Comparison of ENCODE assay signal across 1 cellular context in the genomic region with DNA sequence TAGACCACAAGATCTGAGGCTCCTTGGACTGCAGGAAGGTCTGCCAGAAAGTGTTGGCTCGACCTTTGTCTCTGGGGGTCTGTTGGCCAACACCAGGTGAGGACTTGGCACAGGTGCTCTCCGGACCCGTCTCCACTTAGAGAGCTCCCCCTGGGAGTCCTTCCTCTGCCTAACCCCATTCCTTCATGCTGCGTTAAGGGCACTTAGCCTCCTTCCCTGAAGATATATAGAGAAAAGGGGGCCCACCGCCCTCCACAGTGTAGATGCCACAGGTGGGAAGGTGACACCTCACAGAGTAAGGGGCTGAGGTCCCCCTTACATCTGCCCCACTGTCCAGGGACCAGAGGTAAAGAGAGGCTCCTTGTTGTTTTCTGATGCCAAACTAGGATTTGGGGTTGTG.
TF ChIP-seq lines count a peak whose summit lies in the region.

No MANE protein-coding gene starts in this region.

TF ChIP-seq in IMR-90, 13 proteins besides CTCF, POLR2A, EP300 and RAD21 (continued from another document):
- TF ChIP-seq RCOR1 (IDR thresholded peaks at IDR 0.05; ENCODE audit: insufficient replicate concordance, low read length) (no peak), CHD1 (IDR thresholded peaks at IDR 0.05; ENCODE audit: low read depth, low read length) (no peak), MAZ (IDR thresholded peaks at IDR 0.05; ENCODE audit: borderline replicate concordance, low read depth, low read length) (no peak), FOS (IDR thresholded peaks at IDR 0.05; ENCODE audit: low read depth, low read length) (no peak), NFE2L2 (IDR thresholded peaks at IDR 0.05; ENCODE audit: low read depth, low read length) (no peak), MXI1 (IDR thresholded peaks at IDR 0.05; ENCODE audit: borderline replicate concordance, low read depth, low read length) (no peak), MAFK (IDR thresholded peaks at IDR 0.05; ENCODE audit: low read depth, low read length) (no peak), CEBPB (IDR thresholded peaks at IDR 0.05; ENCODE audit: low read depth, low read length) (no peak), SMC3 (IDR thresholded peaks at IDR 0.05; ENCODE audit: low read depth, low read length) (no peak)
- TF ChIP-seq, protein P1, sequence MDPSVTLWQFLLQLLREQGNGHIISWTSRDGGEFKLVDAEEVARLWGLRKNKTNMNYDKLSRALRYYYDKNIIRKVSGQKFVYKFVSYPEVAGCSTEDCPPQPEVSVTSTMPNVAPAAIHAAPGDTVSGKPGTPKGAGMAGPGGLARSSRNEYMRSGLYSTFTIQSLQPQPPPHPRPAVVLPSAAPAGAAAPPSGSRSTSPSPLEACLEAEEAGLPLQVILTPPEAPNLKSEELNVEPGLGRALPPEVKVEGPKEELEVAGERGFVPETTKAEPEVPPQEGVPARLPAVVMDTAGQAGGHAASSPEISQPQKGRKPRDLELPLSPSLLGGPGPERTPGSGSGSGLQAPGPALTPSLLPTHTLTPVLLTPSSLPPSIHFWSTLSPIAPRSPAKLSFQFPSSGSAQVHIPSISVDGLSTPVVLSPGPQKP (IDR thresholded peaks at IDR 0.05; ENCODE audit: borderline replicate concordance, low read depth, low read length): no peak
